In the genomic region with DNA sequence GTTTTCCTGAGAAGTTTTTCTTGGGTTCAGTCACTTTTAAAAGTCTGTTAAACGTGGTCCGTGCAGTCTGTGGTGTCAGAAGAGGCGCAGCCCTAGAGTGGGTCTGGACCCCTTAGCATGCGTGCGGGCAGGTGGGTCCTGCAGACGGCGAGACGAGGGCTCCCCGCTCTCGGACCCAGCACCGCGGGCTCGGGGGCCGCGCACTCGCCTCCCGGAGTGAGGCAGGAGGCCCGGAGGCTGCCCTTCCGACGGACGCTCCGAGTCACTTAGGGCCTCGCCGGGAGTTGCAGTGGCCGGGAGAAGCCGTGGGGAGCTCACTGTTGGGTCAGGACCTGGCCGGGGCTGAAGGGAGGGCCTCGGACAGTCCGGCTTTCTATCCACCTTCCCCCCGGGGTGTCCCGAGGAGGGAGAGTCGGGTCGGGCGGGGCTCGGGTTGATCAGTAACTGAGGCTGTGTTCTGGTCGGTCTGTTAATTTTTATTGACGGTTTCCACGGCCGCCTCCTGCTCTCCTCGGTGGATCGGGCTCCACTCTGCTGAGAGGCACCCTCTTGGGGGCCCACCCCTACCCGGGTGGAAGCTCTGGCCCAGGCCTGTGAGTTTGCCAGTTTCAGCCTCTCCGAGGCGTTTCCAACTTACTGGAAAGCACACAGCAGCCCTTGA, we compare ENCODE assay signal across 7 cellular contexts. TPM values are rescaled to one million over a fixed set of nuclear protein-coding genes. Genes with fewer than 3 reads are reported as not detected.
DNase-seq lines count a peak whose midpoint lies in the region; ATAC-seq and TF ChIP-seq lines count a peak whose summit lies in the region.

No MANE protein-coding gene starts in this region.

- ATAC-seq in gastrocnemius medialis (no peak), HG03439 (IDR thresholded peaks at IDR 0.05; ENCODE audit: unreplicated experiment) (no peak), HG02885 (IDR thresholded peaks at IDR 0.05; ENCODE audit: poor library complexity, unreplicated experiment) (no peak)

- DNase-seq in H7 (peak; percentile 73), WERI-Rb-1 (no peak), left ventricle myocardium inferior (no peak), gastrocnemius medialis (no peak), NCI-H226 (no peak)

- TF ChIP-seq CTCF in WERI-Rb-1 (IDR thresholded peaks at IDR 0.05; ENCODE audit: low read depth, low read length) = no peak
- TF ChIP-seq CTCF in left ventricle myocardium inferior (IDR thresholded peaks at IDR 0.05; ENCODE audit: borderline replicate concordance) = no peak
- no peak for TF ChIP-seq CTCF in gastrocnemius medialis (IDR thresholded peaks at IDR 0.05 in 4 of 5, conservative IDR thresholded peaks at IDR 0.05 in 1 of 5)

- intact Hi-C loops in left ventricle myocardium inferior (cut with micrococcal nuclease) = no loop called here
- intact Hi-C loops in gastrocnemius medialis (cut with DNase I; ENCODE audit: low total_unique reads) = loop anchor here (5.0 to 10.0 kb wide), 3 partner anchors 136 to 476 kb away; a partner anchor contains a TSS

- H3K4me3 ChIP-seq in H7 (ENCODE audit: insufficient read depth, low read depth, low read length) = peak overlapping the region; percentile 90
- H3K4me3 ChIP-seq in WERI-Rb-1 (ENCODE audit: low read depth, low read length) = peak overlapping the region; percentile 63
- H3K4me3 ChIP-seq in left ventricle myocardium inferior = peak overlapping the region; percentile 77
- H3K4me3 ChIP-seq in gastrocnemius medialis = peak overlapping the region; percentile 79 to 96 (median 87)

- in situ Hi-C loops in gastrocnemius medialis (cut with MboI; ENCODE audit: low sequenced_read_pairs in 4 of 4) = no loop called here

- peak overlapping the region; percentile 95 for H3K27ac ChIP-seq in WERI-Rb-1
- H3K27ac ChIP-seq in left ventricle myocardium inferior (replicated peaks) = peak overlapping the region; percentile 100
- H3K27ac ChIP-seq in gastrocnemius medialis = peak overlapping the region; percentile 75 to 99 (median 90)

- no peaks in the 10 kb centered on the region for H3K9me3 ChIP-seq in WERI-Rb-1 (ENCODE audit: severe bottlenecking)
- no peaks in the 10 kb centered on the region for H3K9me3 ChIP-seq in left ventricle myocardium inferior (replicated peaks)
- H3K9me3 ChIP-seq in gastrocnemius medialis = no peaks in the 10 kb centered on the region

- no peak for TF ChIP-seq POLR2A in gastrocnemius medialis (IDR thresholded peaks at IDR 0.05)

- H3K4me1 ChIP-seq in left ventricle myocardium inferior (peaks cover 71% of the 10 kb centered on the region), gastrocnemius medialis (peaks cover 64 to 67% of the 10 kb centered on the region in 2 donors)

- H3K36me3 ChIP-seq in H7 (replicated peaks; ENCODE audit: control insufficient read depth, insufficient read depth, low read length) = peaks cover 25% of the 10 kb centered on the region
- H3K36me3 ChIP-seq in WERI-Rb-1 = peaks cover 55% of the 10 kb centered on the region
- H3K36me3 ChIP-seq in left ventricle myocardium inferior = peaks cover 13% of the 10 kb centered on the region
- H3K36me3 ChIP-seq in gastrocnemius medialis = no peaks in the 10 kb centered on the region

- H3K27me3 ChIP-seq in H7 (ENCODE audit: control insufficient read depth, insufficient read depth, low read length) (no peaks in the 10 kb centered on the region), WERI-Rb-1 (ENCODE audit: insufficient read depth, low read depth, severe bottlenecking) (no peaks in the 10 kb centered on the region), left ventricle myocardium inferior (ENCODE audit: low read depth) (no peaks in the 10 kb centered on the region), gastrocnemius medialis (no peaks in the 10 kb centered on the region)

RNA-seq across cellular contexts. Expression of a gene that starts 1.3 kb away (rescaled TPM):
- total RNA-seq in H7 (2014; rRNA removed; shearing (Covaris generic)) = 460 and 481 TPM in 2 replicates
- total RNA-seq in left ventricle myocardium inferior = 55.6 TPM
- total RNA-seq in gastrocnemius medialis = 10 to 100 TPM; 29.8 to 51.7 (median 36.7) TPM

RNA-seq across cellular contexts. Expression of a gene that starts 23.2 kb away (rescaled TPM):
- total RNA-seq in H7 (2014; rRNA removed; shearing (Covaris generic)) = 52.0 and 53.8 TPM in 2 replicates
- total RNA-seq in left ventricle myocardium inferior (not detected), gastrocnemius medialis (not detected)

RNA-seq across cellular contexts. Expression of a gene that starts 29.1 kb away (rescaled TPM):
- total RNA-seq in H7 (2014; rRNA removed; shearing (Covaris generic)) = 0.85 and 1.3 TPM in 2 replicates
- total RNA-seq in left ventricle myocardium inferior (not detected), gastrocnemius medialis (not detected)

RNA-seq across cellular contexts. Expression of a gene that starts 42.3 kb away (rescaled TPM):
- total RNA-seq in H7 (2014; rRNA removed; shearing (Covaris generic)) = 0.66 TPM in 1 of 2 replicates, not detected in the other
- total RNA-seq in left ventricle myocardium inferior (not detected), gastrocnemius medialis (under 1 TPM in 1 of 4 donors, not detected in 3; 0.51 TPM)

RNA-seq across cellular contexts. Expression of a gene that starts 47.6 kb away (rescaled TPM):
- total RNA-seq in H7 (2014; rRNA removed; shearing (Covaris generic)) = 0.11 and 0.31 TPM in 2 replicates
- not detected for total RNA-seq in left ventricle myocardium inferior
- 1 to 10 TPM in 1 of 4 donors, not detected in 3; 1.2 TPM for total RNA-seq in gastrocnemius medialis

Comparison
In these comparisons a context has a peak if more than half of its experiments do, and no peak if none do; other contexts are left out.
1. RNA of a gene that starts 23.2 kb away (total RNA-seq): 52.0 to 53.8 TPM in H7; not detected in left ventricle myocardium inferior (single experiment) and not detected in gastrocnemius medialis; every median in the first group is over 10 times any median in the second.
2. Peak in every context shown above with its lines, with median percentiles within 50 percentile points of each other: H3K4me3 ChIP-seq and H3K27ac ChIP-seq.